ENCODE assay signal across 1 cellular context in genomic region chr5:95731571-95732554, GRCh38.
TF ChIP-seq lines count a peak whose summit lies in the region.

No MANE protein-coding gene starts in this region.

TF ChIP-seq in GM12878, 131 proteins besides CTCF, POLR2A, EP300 and RAD21 (continued from another document and continues in another):
- TF ChIP-seq MTA2 (IDR thresholded peaks at IDR 0.05; ENCODE audit: low read depth), result peak; percentile 31
- no peak for TF ChIP-seq KAT2A (conservative IDR thresholded peaks at IDR 0.05; ENCODE audit: control insufficient read depth, low read depth, low read length)
- peak; percentile 37 to 48; a peak in 3 of 4 replicates for TF ChIP-seq IKZF2 (IDR thresholded peaks at IDR 0.05)
- TF ChIP-seq, protein P1, sequence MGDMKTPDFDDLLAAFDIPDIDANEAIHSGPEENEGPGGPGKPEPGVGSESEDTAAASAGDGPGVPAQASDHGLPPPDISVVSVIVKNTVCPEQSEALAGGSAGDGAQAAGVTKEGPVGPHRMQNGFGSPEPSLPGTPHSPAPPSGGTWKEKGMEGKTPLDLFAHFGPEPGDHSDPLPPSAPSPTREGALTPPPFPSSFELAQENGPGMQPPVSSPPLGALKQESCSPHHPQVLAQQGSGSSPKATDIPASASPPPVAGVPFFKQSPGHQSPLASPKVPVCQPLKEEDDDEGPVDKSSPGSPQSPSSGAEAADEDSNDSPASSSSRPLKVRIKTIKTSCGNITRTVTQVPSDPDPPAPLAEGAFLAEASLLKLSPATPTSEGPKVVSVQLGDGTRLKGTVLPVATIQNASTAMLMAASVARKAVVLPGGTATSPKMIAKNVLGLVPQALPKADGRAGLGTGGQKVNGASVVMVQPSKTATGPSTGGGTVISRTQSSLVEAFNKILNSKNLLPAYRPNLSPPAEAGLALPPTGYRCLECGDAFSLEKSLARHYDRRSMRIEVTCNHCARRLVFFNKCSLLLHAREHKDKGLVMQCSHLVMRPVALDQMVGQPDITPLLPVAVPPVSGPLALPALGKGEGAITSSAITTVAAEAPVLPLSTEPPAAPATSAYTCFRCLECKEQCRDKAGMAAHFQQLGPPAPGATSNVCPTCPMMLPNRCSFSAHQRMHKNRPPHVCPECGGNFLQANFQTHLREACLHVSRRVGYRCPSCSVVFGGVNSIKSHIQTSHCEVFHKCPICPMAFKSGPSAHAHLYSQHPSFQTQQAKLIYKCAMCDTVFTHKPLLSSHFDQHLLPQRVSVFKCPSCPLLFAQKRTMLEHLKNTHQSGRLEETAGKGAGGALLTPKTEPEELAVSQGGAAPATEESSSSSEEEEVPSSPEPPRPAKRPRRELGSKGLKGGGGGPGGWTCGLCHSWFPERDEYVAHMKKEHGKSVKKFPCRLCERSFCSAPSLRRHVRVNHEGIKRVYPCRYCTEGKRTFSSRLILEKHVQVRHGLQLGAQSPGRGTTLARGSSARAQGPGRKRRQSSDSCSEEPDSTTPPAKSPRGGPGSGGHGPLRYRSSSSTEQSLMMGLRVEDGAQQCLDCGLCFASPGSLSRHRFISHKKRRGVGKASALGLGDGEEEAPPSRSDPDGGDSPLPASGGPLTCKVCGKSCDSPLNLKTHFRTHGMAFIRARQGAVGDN (IDR thresholded peaks at IDR 0.05), result no peak
- no peak for TF ChIP-seq GABPA (IDR thresholded peaks at IDR 0.05; ENCODE audit: low read depth)
- no peak for TF ChIP-seq SP1 (IDR thresholded peaks at IDR 0.05; ENCODE audit: low read depth, low read length)
- no peak for TF ChIP-seq TBL1XR1 (IDR thresholded peaks at IDR 0.05; ENCODE audit: low read depth, low read length)
- TF ChIP-seq ZNF622 (IDR thresholded peaks at IDR 0.05), result no peak
- TF ChIP-seq ZBTB11 (CRISPR knock-in tag; IDR thresholded peaks at IDR 0.05), result no peak
- no peak for TF ChIP-seq KLF5 (IDR thresholded peaks at IDR 0.05; ENCODE audit: partially characterized antibody)
- peak; percentile 37; the same call in 1 of the 2 replicates for TF ChIP-seq NBN (IDR thresholded peaks at IDR 0.05)
- TF ChIP-seq SMAD5 (IDR thresholded peaks at IDR 0.05; ENCODE audit: low read depth), result no peak
- no peak for TF ChIP-seq FOXM1 (IDR thresholded peaks at IDR 0.05; ENCODE audit: low read depth, low read length)
- no peak for TF ChIP-seq TCF3 (IDR thresholded peaks at IDR 0.05; ENCODE audit: borderline replicate concordance, insufficient read depth, low read depth, low read length)
- peak; percentile 31 for TF ChIP-seq E4F1 (IDR thresholded peaks at IDR 0.05; ENCODE audit: borderline replicate concordance, partially characterized antibody)
- TF ChIP-seq ESRRA (IDR thresholded peaks at IDR 0.05; ENCODE audit: low read length), result no peak
- no peak for TF ChIP-seq ATF7 (IDR thresholded peaks at IDR 0.05; ENCODE audit: low read depth)
- TF ChIP-seq MEF2A (IDR thresholded peaks at IDR 0.05; ENCODE audit: insufficient read depth, low read depth, low read length), result 0 out of 2 replicates have a peak, but pooled peaks have one; percentile 11
- TF ChIP-seq ZBED1 (IDR thresholded peaks at IDR 0.05; ENCODE audit: borderline replicate concordance), result no peak
- no peak for TF ChIP-seq CBFB (IDR thresholded peaks at IDR 0.05; ENCODE audit: low read depth)
- TF ChIP-seq CUX1 (IDR thresholded peaks at IDR 0.05; ENCODE audit: insufficient replicate concordance, low read depth, low read length), result no peak
- no peak for TF ChIP-seq SREBF1 (IDR thresholded peaks at IDR 0.05; ENCODE audit: low read length)
- TF ChIP-seq ZNF274 (IDR thresholded peaks at IDR 0.05; ENCODE audit: insufficient read depth, insufficient read length), result no peak
- TF ChIP-seq POLR2AphosphoS2 (IDR thresholded peaks at IDR 0.05; ENCODE audit: low read depth, low read length), result no peak
- TF ChIP-seq USF2 (IDR thresholded peaks at IDR 0.05; ENCODE audit: borderline replicate concordance, low read depth, low read length), result no peak
- TF ChIP-seq TCF12 (IDR thresholded peaks at IDR 0.05; ENCODE audit: low read depth, low read length), result no peak
- no peak for TF ChIP-seq YBX1 (IDR thresholded peaks at IDR 0.05)
- TF ChIP-seq, protein P2, sequence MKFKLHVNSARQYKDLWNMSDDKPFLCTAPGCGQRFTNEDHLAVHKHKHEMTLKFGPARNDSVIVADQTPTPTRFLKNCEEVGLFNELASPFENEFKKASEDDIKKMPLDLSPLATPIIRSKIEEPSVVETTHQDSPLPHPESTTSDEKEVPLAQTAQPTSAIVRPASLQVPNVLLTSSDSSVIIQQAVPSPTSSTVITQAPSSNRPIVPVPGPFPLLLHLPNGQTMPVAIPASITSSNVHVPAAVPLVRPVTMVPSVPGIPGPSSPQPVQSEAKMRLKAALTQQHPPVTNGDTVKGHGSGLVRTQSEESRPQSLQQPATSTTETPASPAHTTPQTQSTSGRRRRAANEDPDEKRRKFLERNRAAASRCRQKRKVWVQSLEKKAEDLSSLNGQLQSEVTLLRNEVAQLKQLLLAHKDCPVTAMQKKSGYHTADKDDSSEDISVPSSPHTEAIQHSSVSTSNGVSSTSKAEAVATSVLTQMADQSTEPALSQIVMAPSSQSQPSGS (IDR thresholded peaks at IDR 0.05; ENCODE audit: low read length), result no peak
- TF ChIP-seq NR2F1 (conservative IDR thresholded peaks at IDR 0.05), result no peak
- TF ChIP-seq RAD51 (IDR thresholded peaks at IDR 0.05), result no peak
- no peak for TF ChIP-seq SUZ12 (IDR thresholded peaks at IDR 0.05; ENCODE audit: unreplicated experiment)
- no peak for TF ChIP-seq TAF1 (IDR thresholded peaks at IDR 0.05; ENCODE audit: borderline replicate concordance, low read depth, low read length)
- no peak for TF ChIP-seq ZNF24 (IDR thresholded peaks at IDR 0.05)
- TF ChIP-seq, protein P3, sequence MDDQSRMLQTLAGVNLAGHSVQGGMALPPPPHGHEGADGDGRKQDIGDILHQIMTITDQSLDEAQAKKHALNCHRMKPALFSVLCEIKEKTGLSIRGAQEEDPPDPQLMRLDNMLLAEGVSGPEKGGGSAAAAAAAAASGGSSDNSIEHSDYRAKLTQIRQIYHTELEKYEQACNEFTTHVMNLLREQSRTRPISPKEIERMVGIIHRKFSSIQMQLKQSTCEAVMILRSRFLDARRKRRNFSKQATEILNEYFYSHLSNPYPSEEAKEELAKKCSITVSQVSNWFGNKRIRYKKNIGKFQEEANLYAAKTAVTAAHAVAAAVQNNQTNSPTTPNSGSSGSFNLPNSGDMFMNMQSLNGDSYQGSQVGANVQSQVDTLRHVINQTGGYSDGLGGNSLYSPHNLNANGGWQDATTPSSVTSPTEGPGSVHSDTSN (IDR thresholded peaks at IDR 0.05; ENCODE audit: insufficient replicate concordance, low read depth, low read length), result no peak
- no peak for TF ChIP-seq NR2C1 (IDR thresholded peaks at IDR 0.05)
- no peak for TF ChIP-seq EZH2 (IDR thresholded peaks at IDR 0.05; ENCODE audit: borderline replicate concordance, control insufficient read depth, low read depth, low read length)
- no peak for TF ChIP-seq PAX5 (IDR thresholded peaks at IDR 0.05; ENCODE audit: borderline replicate concordance, low read depth, low read length)
- TF ChIP-seq GATAD2B (conservative IDR thresholded peaks at IDR 0.05; ENCODE audit: low read depth), result peak; percentile 3; the same call in 1 of the 2 replicates
- no peak; the same call in 1 of the 2 replicates for TF ChIP-seq SIN3A (IDR thresholded peaks at IDR 0.05; ENCODE audit: low read depth, low read length)
- no peak for TF ChIP-seq SUPT20H (IDR thresholded peaks at IDR 0.05; ENCODE audit: borderline replicate concordance, control insufficient read depth, low read depth, low read length)
- TF ChIP-seq ZSCAN29 (IDR thresholded peaks at IDR 0.05), result no peak
- TF ChIP-seq YY1 (IDR thresholded peaks at IDR 0.05; ENCODE audit: low read depth, low read length), result no peak
- TF ChIP-seq CHD4 (IDR thresholded peaks at IDR 0.05), result no peak
- TF ChIP-seq MTA3 (IDR thresholded peaks at IDR 0.05; ENCODE audit: borderline replicate concordance, low read length), result no peak
- no peak for TF ChIP-seq BMI1 (IDR thresholded peaks at IDR 0.05; ENCODE audit: borderline replicate concordance)
